8 cellular contexts compared by ENCODE assay signal in genomic region chr1:26161408-26162219, GRCh38. TPM values are rescaled to one million over a fixed set of nuclear protein-coding genes. Genes with fewer than 3 reads are reported as not detected.
DNase-seq lines count a peak whose midpoint lies in the region; ATAC-seq and TF ChIP-seq lines count a peak whose summit lies in the region.

No MANE protein-coding gene starts in this region.

- no peaks in the 10 kb centered on the region for H3K36me3 Mint-ChIP-seq in neural crest cell (ENCODE audit: low read depth)

- H3K36me3 ChIP-seq in gastroesophageal sphincter (no peaks in the 10 kb centered on the region), upper lobe of left lung (no peaks in the 10 kb centered on the region)

- H3K27me3 Mint-ChIP-seq in neural crest cell (ENCODE audit: low read depth): peaks cover 29% of the 10 kb centered on the region

- POLR2A ChIA-PET in GM10248 (lab: Yijun Ruan, JAX): no interaction called here

- H3K4me1 Mint-ChIP-seq in neural crest cell: peaks cover 49% of the 10 kb centered on the region

- H3K27ac ChIP-seq in gastroesophageal sphincter (peak overlapping the region in 3 of 4 donors; percentile 56 to 78 (median 60)), upper lobe of left lung (peak overlapping the region; percentile 36 to 83 (median 68))

- CTCF ChIA-PET in GM10248 (lab: Yijun Ruan, JAX): interaction anchor here (1.2 to 1.5 kb wide), 2 partner anchors 17 to 49 kb away, joined by 4 read pairs; partner anchors contain the start of gene PDIK1L

- no peaks in the 10 kb centered on the region for H3K9me3 ChIP-seq in gastroesophageal sphincter
- no peaks in the 10 kb centered on the region for H3K9me3 ChIP-seq in upper lobe of left lung

- WGBS in gastroesophageal sphincter (ENCODE audit: low coverage in 1 of 2), 2 donors: no CpG with 5 or more reads among the region's 98 CpGs
- WGBS in upper lobe of left lung, 2 donors: 0 to 2% methylated on average over 5 to 52 of the region's 98 CpGs

- peaks cover 26% of the 10 kb centered on the region for H3K27me3 ChIP-seq in gastroesophageal sphincter
- peaks cover 0 to 3% (median 0%) of the 10 kb centered on the region in 4 donors for H3K27me3 ChIP-seq in upper lobe of left lung

- H3K9me3 Mint-ChIP-seq in neural crest cell: no peaks in the 10 kb centered on the region

- peak; percentile 72 for ATAC-seq in gastroesophageal sphincter
- ATAC-seq in upper lobe of left lung (ENCODE audit: low FRiP score in 2 of 2): peak in 1 of 2 donors; percentile 82
- no peak for ATAC-seq in HG02981 (IDR thresholded peaks at IDR 0.05; ENCODE audit: unreplicated experiment)
- ATAC-seq in HG03432 (IDR thresholded peaks at IDR 0.05; ENCODE audit: unreplicated experiment): no peak

- H3K4me3 ChIP-seq in gastroesophageal sphincter: peak overlapping the region; percentile 35 to 56
- H3K4me3 ChIP-seq in upper lobe of left lung: peak overlapping the region; percentile 18 to 62 (median 52)

- TF ChIP-seq CTCF in GM10248 (IDR thresholded peaks at IDR 0.05; ENCODE audit: control extremely low read depth, extremely low read depth, low read depth, missing control alignments) (peak; percentile 26), gastroesophageal sphincter (IDR thresholded peaks at IDR 0.05) (peak in 2 of 4 experiments; percentile 31 to 40), neural crest cell (conservative IDR thresholded peaks at IDR 0.05) (peak; percentile 51), upper lobe of left lung (IDR thresholded peaks at IDR 0.05) (peak in 5 of 6 experiments; percentile 31 to 57 (median 48))

- TF ChIP-seq POLR2A in gastroesophageal sphincter (IDR thresholded peaks at IDR 0.05): no peak
- no peak for TF ChIP-seq POLR2A in upper lobe of left lung (IDR thresholded peaks at IDR 0.05)

- DNase-seq in GM10248 (ENCODE audit: extremely low spot score) (no peak), NCI-H2227 (lab: John Stamatoyannopoulos, UW; ENCODE audit: unreplicated experiment) (peak; percentile 75), neural crest cell (ENCODE audit: low read depth, low spot score) (peak; percentile 58), upper lobe of left lung (peak; percentile 51 to 94)
- DNase-seq in activated T-helper 9 cell treated with anti-CD3 and anti-CD28 coated beads, Interleukin-2, amount 50 U/mL, for 16 hours (ENCODE audit: low read depth): peak; percentile 18

- no peak for TF ChIP-seq EP300 in gastroesophageal sphincter (IDR thresholded peaks at IDR 0.05)
- TF ChIP-seq EP300 in upper lobe of left lung (IDR thresholded peaks at IDR 0.05): no peak

- H3K4me1 ChIP-seq in gastroesophageal sphincter (peaks cover 0 to 33% (median 10%) of the 10 kb centered on the region in 3 donors), upper lobe of left lung (peaks cover 22 to 39% (median 35%) of the 10 kb centered on the region in 4 donors)

- peak overlapping the region; percentile 85 for H3K4me3 Mint-ChIP-seq in neural crest cell

- peak overlapping the region; percentile 35 for H3K27ac Mint-ChIP-seq in neural crest cell (ENCODE audit: unreplicated experiment)

RNA-seq across cellular contexts. Expression of gene FAM110D, which starts 2.7 kb away (rescaled TPM):
- total RNA-seq in gastroesophageal sphincter (10 to 100 TPM in 1 of 4 donors, 1 to 10 TPM in 3; 3.4 to 12.5 (median 7.7) TPM), neural crest cell (1.0 and 1.2 TPM in 2 replicates), upper lobe of left lung (1 to 10 TPM; 1.0 to 6.7 (median 4.7) TPM)

RNA-seq across cellular contexts. Expression of gene C1orf232, which starts 7.1 kb away (rescaled TPM):
- total RNA-seq in gastroesophageal sphincter (not detected), neural crest cell (not detected in 2 replicates), upper lobe of left lung (not detected)

RNA-seq across cellular contexts. Expression of gene ZNF593, which starts 8.1 kb away (rescaled TPM):
- 10 to 100 TPM in 3 of 4 donors, 1 to 10 TPM in 1; 5.0 to 22.8 (median 16.6) TPM for total RNA-seq in gastroesophageal sphincter
- total RNA-seq in neural crest cell: 34.3 and 36.2 TPM in 2 replicates
- 10 to 100 TPM in 5 of 6 donors, 1 to 10 TPM in 1; 9.8 to 46.5 (median 29.2) TPM for total RNA-seq in upper lobe of left lung

RNA-seq across cellular contexts. Expression of gene ZNF593OS, which starts 10.0 kb away (rescaled TPM):
- total RNA-seq in gastroesophageal sphincter (not detected), neural crest cell (not detected in 2 replicates), upper lobe of left lung (not detected)

RNA-seq across cellular contexts. Expression of gene CNKSR1, which starts 15.7 kb away (rescaled TPM):
- 1 to 10 TPM in 2 of 4 donors, under 1 TPM in 1, not detected in 1; 0.81 to 1.7 (median 1.1) TPM for total RNA-seq in gastroesophageal sphincter
- total RNA-seq in neural crest cell: 3.0 and 3.6 TPM in 2 replicates
- total RNA-seq in upper lobe of left lung: 10 to 100 TPM; 20.4 to 98.5 (median 43.1) TPM
